ENCODE assay signal across 21 cellular contexts in the genomic region with DNA sequence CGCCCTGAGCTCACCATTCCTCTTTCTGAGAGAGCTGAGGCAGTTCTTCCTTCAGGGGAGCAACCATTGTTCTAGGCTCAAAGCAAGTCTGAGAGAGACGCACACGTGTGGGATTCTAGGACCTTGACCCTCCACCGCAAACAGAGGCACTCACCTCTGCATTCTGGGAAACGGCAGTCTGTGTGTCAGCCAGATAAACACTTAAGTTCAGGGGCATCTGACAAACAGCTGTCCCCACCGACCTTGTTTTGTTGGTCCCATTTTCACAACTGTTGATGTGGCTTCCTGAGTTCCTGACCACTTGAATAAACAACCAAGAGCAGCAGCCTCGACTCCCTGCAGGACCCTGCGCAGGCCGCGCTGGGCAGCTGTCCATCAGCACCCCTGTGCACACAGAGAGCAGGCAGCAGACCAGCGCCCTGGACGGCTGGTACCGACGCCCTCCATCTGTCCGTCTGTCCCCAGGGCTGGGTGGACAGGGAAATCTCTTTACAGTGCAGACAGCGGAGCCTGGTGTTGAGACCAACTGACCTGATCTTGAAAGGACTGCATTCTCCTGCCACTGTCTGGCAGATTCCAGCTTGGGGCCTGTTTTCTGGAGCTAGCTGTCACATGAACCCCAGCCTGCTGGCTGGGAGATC.
DNase-seq lines count a peak whose midpoint lies in the region; ATAC-seq, FAIRE-seq and TF ChIP-seq lines count a peak whose summit lies in the region.
"Had no signal": no experiment of that assay in that cellular context is flagged by ENCODE, and none has a peak within 500 bp of the region (broad histone marks: within the 10 kb centered on the region; RNA-seq: fewer than 3 reads in every experiment).

No MANE protein-coding gene starts in this region.

- H2AK5ac ChIP-seq in H1 (ENCODE audit: low read depth, low read length): peak overlapping the region; percentile 25; the same call in 1 of the 2 replicates

- no peaks in the 10 kb centered on the region for H3K79me2 ChIP-seq in H1 (ENCODE audit: control insufficient read depth in 1 of 2, insufficient read depth in 2 of 2, low read length in 2 of 2)

- no peak for TF ChIP-seq EP300 in H1 (IDR thresholded peaks at IDR 0.05; ENCODE audit: borderline replicate concordance in 1 of 2, low read depth in 2 of 2, low read length in 2 of 2)

- CTCF ChIA-PET in H1 (lab: Charles Lee; ENCODE audit: partially characterized antibody): interaction anchor here (0.7 to 5.2 kb wide), 5 partner anchors 59 to 299 kb away, joined by 3 to 19 read pairs (median 3); no protein-coding TSS in a partner anchor

- peaks cover 0 to 12% (median 0%) of the 10 kb centered on the region in 9 donors for H3K4me1 ChIP-seq in heart right ventricle
- H3K4me1 ChIP-seq in left ventricle myocardium inferior: peaks cover 8% of the 10 kb centered on the region
- peaks cover 12 to 22% (median 16%) of the 10 kb centered on the region in 4 experiments for H3K4me1 ChIP-seq in H1 (replicated peaks in 1 of 4; ENCODE audit: control insufficient read depth in 3 of 4, insufficient read depth in 4 of 4, low read length in 3 of 4)
- peaks cover 6% of the 10 kb centered on the region for H3K4me1 ChIP-seq in lower lobe of right lung

- H3K79me1 ChIP-seq in H1 (ENCODE audit: low read depth, low read length): no peaks in the 10 kb centered on the region

- H4K91ac ChIP-seq in H1 (replicated peaks; ENCODE audit: insufficient read length, low read length): peak overlapping the region; percentile 64

- peak overlapping the region; percentile 14 for H3K4me3 Mint-ChIP-seq in type B pancreatic cell
- H3K4me3 Mint-ChIP-seq: CD4-positive, CD25-positive, alpha-beta regulatory T cell; naive thymus-derived CD8-positive, alpha-beta T cell had no signal

- peak overlapping the region; percentile 53 for H2BK20ac ChIP-seq in H1 (ENCODE audit: low read length)

- no peaks in the 10 kb centered on the region for H3K27me3 ChIP-seq in heart right ventricle
- no peaks in the 10 kb centered on the region for H3K27me3 ChIP-seq in left ventricle myocardium inferior (ENCODE audit: low read depth)
- H3K27me3 ChIP-seq in H1 (replicated peaks in 1 of 4; ENCODE audit: control insufficient read depth in 3 of 4, extremely low read depth in 1 of 4, insufficient read depth in 3 of 4, low read length in 3 of 4): no peaks in the 10 kb centered on the region
- no peaks in the 10 kb centered on the region for H3K27me3 ChIP-seq in lower lobe of right lung (ENCODE audit: low read depth)
- H3K27me3 ChIP-seq: body of pancreas had no signal

- no peaks in the 10 kb centered on the region for H3K36me3 Mint-ChIP-seq in type B pancreatic cell
- H3K36me3 Mint-ChIP-seq in activated naive CD4-positive, alpha-beta T cell treated with anti-CD3 and anti-CD28 coated beads, Interleukin-2, amount 50 U/mL, for 72 hours: no peaks in the 10 kb centered on the region
- H3K36me3 Mint-ChIP-seq: CD4-positive, CD25-positive, alpha-beta regulatory T cell; naive thymus-derived CD8-positive, alpha-beta T cell had no signal

- DNase-seq in heart right ventricle (no peak), left ventricle myocardium inferior (no peak), H1 (ENCODE audit: low read depth in 1 of 2, low spot score in 2 of 2) (no peak), lower lobe of right lung (no peak), type B pancreatic cell (ENCODE audit: extremely low spot score, unreplicated experiment) (no peak), activated gamma-delta T cell (lab: John Stamatoyannopoulos, UW) (no peak), putamen (ENCODE audit: low spot score) (no peak)
- no peak for DNase-seq in activated naive CD4-positive, alpha-beta T cell treated with anti-CD3 and anti-CD28 coated beads, Interleukin-2, amount 50 U/mL, for 72 hours (ENCODE audit: low spot score in 2 of 2)
- DNase-seq: activated CD4-positive, CD25-positive, alpha-beta regulatory T cell treated with anti-CD3 and anti-CD28 coated beads, Interleukin-2, amount 50 U/mL, for 72 hours; activated naive CD4-positive, alpha-beta T cell; body of pancreas; CD4-positive, CD25-positive, alpha-beta regulatory T cell; naive thymus-derived CD8-positive, alpha-beta T cell; NCI-H1417 treated with DMSO at 0.1 percent for 48 hours; NCI-H226; right cardiac atrium; SIG-M5; stimulated activated CD4-positive, alpha-beta T cell treated with anti-CD3 and anti-CD28 coated beads, Interleukin-1b, Interleukin-23, amount 100 ng/mL, for 48 hours; T-helper 2 cell had no signal

- H3K4me1 Mint-ChIP-seq in type B pancreatic cell (ENCODE audit: unreplicated experiment): peaks cover 18% of the 10 kb centered on the region
- H3K4me1 Mint-ChIP-seq: CD4-positive, CD25-positive, alpha-beta regulatory T cell had no signal

- WGBS in heart right ventricle, 2 donors: 55 to 63% methylated on average over 16 of the region's 16 CpGs
- 85% methylated on average over 16 of the region's 16 CpGs; no CpG with 5 or more reads in 1 of the 2 experiments for WGBS in H1 (ENCODE audit: extremely low coverage in 1 of 2, insufficient coverage in 1 of 2, insufficient read length in 1 of 2, insufficient replicate concordance in 2 of 2, low coverage in 1 of 2, low lambda C conversion rate in 2 of 2, missing lambda C conversion rate in 1 of 2), 2 experiments

- H2BK5ac ChIP-seq in H1 (ENCODE audit: low read depth, low read length): peak overlapping the region; percentile 64; the same call in 1 of the 2 replicates

- peaks cover 35% of the 10 kb centered on the region for H3K27me3 Mint-ChIP-seq in type B pancreatic cell

- ATAC-seq in heart right ventricle (peak in 5 of 8 donors; percentile 15 to 55 (median 41)), lower lobe of right lung (peak; percentile 21 to 31)
- ATAC-seq in activated naive CD4-positive, alpha-beta T cell treated with anti-CD3 and anti-CD28 coated beads, Interleukin-2, amount 50 U/mL, for 72 hours: no peak
- ATAC-seq: body of pancreas; naive thymus-derived CD8-positive, alpha-beta T cell had no signal

- H4K5ac ChIP-seq in H1 (ENCODE audit: insufficient read length, low read depth, low read length): peak overlapping the region; percentile 59

- H3K56ac ChIP-seq in H1 (replicated peaks; ENCODE audit: insufficient read length, low read depth, low read length): no peak overlapping the region

- H3K14ac ChIP-seq in H1 (ENCODE audit: insufficient read length): no peak overlapping the region

- peak overlapping the region; percentile 19 for H3K4ac ChIP-seq in H1 (replicated peaks; ENCODE audit: insufficient read length, low read depth, low read length)

- H3K23me2 ChIP-seq in H1 (ENCODE audit: low read depth, low read length): no peaks in the 10 kb centered on the region

- H3K27ac ChIP-seq in heart right ventricle (no peak overlapping the region), left ventricle myocardium inferior (replicated peaks) (no peak overlapping the region), H1 (ENCODE audit: low read depth, low read length) (no peak overlapping the region), lower lobe of right lung (no peak overlapping the region)
- H3K27ac ChIP-seq: body of pancreas, dorsolateral prefrontal cortex, HL-60 had no signal

- H3K23ac ChIP-seq in H1 (ENCODE audit: insufficient read length): no peak overlapping the region

- H3K27ac Mint-ChIP-seq in type B pancreatic cell: no peak overlapping the region
- H3K27ac Mint-ChIP-seq in activated naive CD4-positive, alpha-beta T cell treated with anti-CD3 and anti-CD28 coated beads, Interleukin-2, amount 50 U/mL, for 72 hours: no peak overlapping the region

- no peak for FAIRE-seq in H1 (lab: Jason Lieb, UNC)

- peak overlapping the region; percentile 12; the same call in 1 of the 2 replicates for H2BK15ac ChIP-seq in H1 (ENCODE audit: low read length)

- TF ChIP-seq RAD21 in H1 (IDR thresholded peaks at IDR 0.05 in 1 of 2, conservative IDR thresholded peaks at IDR 0.05 in 1 of 2; ENCODE audit: low read depth in 2 of 2, low read length in 2 of 2): no peak

- H3K9me3 ChIP-seq in heart right ventricle (no peaks in the 10 kb centered on the region), left ventricle myocardium inferior (replicated peaks) (no peaks in the 10 kb centered on the region), H1 (ENCODE audit: insufficient read depth in 2 of 2, low read depth in 1 of 2, low read length in 1 of 2) (no peaks in the 10 kb centered on the region), lower lobe of right lung (no peaks in the 10 kb centered on the region)
- H3K9me3 ChIP-seq: body of pancreas had no signal

- no peak overlapping the region for H4K8ac ChIP-seq in H1 (ENCODE audit: extremely low read depth, insufficient read depth, low read length)

- peak overlapping the region; percentile 62 for H3K18ac ChIP-seq in H1 (ENCODE audit: extremely low read depth, low read length)

- H3K36me3 ChIP-seq in heart right ventricle (no peaks in the 10 kb centered on the region), left ventricle myocardium inferior (no peaks in the 10 kb centered on the region), H1 (ENCODE audit: control insufficient read depth in 2 of 4, insufficient read depth in 4 of 4, low read length in 3 of 4) (no peaks in the 10 kb centered on the region), lower lobe of right lung (no peaks in the 10 kb centered on the region)

- intact Hi-C loops in heart right ventricle (cut with DNase I): no loop called here
- intact Hi-C loops in left ventricle myocardium inferior (cut with micrococcal nuclease): no loop called here
- intact Hi-C loops in lower lobe of right lung (cut with DNase I): no loop called here

- H3K9me3 Mint-ChIP-seq in type B pancreatic cell: no peaks in the 10 kb centered on the region
- no peaks in the 10 kb centered on the region for H3K9me3 Mint-ChIP-seq in activated naive CD4-positive, alpha-beta T cell treated with anti-CD3 and anti-CD28 coated beads, Interleukin-2, amount 50 U/mL, for 72 hours
- H3K9me3 Mint-ChIP-seq: CD4-positive, CD25-positive, alpha-beta regulatory T cell; naive thymus-derived CD8-positive, alpha-beta T cell had no signal

- peak overlapping the region; percentile 37 to 50; a peak in 2 of 4 replicates for H3K4me2 ChIP-seq in H1 (ENCODE audit: insufficient read depth in 1 of 2, low read depth in 2 of 2, low read length in 2 of 2)

- no peak overlapping the region for H3K9ac ChIP-seq in H1 (replicated peaks in 1 of 4; ENCODE audit: extremely low read depth in 1 of 4, low read depth in 3 of 4, low read length in 3 of 4)

- POLR2A ChIA-PET in H1 (lab: Charles Lee; ENCODE audit: partially characterized antibody): interaction anchor here (1.0 kb wide), 1 partner anchor 272 kb away, joined by 3 read pairs; no protein-coding TSS in a partner anchor

- no peak overlapping the region for H3K4me3 ChIP-seq in heart right ventricle
- H3K4me3 ChIP-seq in left ventricle myocardium inferior: no peak overlapping the region
- no peak overlapping the region for H3K4me3 ChIP-seq in H1 (ENCODE audit: extremely low read depth in 1 of 4, insufficient read depth in 2 of 4, low read depth in 3 of 4, low read length in 4 of 4)
- H3K4me3 ChIP-seq in lower lobe of right lung: no peak overlapping the region
- H3K4me3 ChIP-seq: body of pancreas, dorsolateral prefrontal cortex had no signal

- H2BK12ac ChIP-seq in H1 (ENCODE audit: low read depth, low read length): 0 out of 2 replicates have a peak overlapping the region, but pooled peaks have one; percentile 33

- H2BK120ac ChIP-seq in H1 (replicated peaks; ENCODE audit: low read depth, low read length): peak overlapping the region; percentile 69

- TF ChIP-seq CTCF in heart right ventricle (IDR thresholded peaks at IDR 0.05) (no peak), left ventricle myocardium inferior (IDR thresholded peaks at IDR 0.05; ENCODE audit: borderline replicate concordance) (no peak), H1 (IDR thresholded peaks at IDR 0.05; ENCODE audit: control extremely low read depth in 1 of 3, insufficient read depth in 1 of 3, low read depth in 1 of 3, low read length in 3 of 3) (no peak), lower lobe of right lung (IDR thresholded peaks at IDR 0.05) (no peak), type B pancreatic cell (conservative IDR thresholded peaks at IDR 0.05) (no peak)

- no peak overlapping the region for H2AFZ ChIP-seq in H1 (ENCODE audit: low read length)

- no peak for TF ChIP-seq POLR2A in H1 (IDR thresholded peaks at IDR 0.05; ENCODE audit: control extremely low read depth in 1 of 2, low read depth in 2 of 2, low read length in 2 of 2)

- H4K20me1 ChIP-seq in H1 (replicated peaks in 1 of 2; ENCODE audit: control insufficient read depth in 1 of 2, insufficient read depth in 2 of 2, low read length in 2 of 2): no peaks in the 10 kb centered on the region

Comparison
In these comparisons a context has a peak if more than half of its experiments do, and no peak if none do; other contexts are left out.
1. ATAC-seq: peak in heart right ventricle (5 of 8) and lower lobe of right lung (2 of 2); none in activated naive CD4-positive, alpha-beta T cell treated with anti-CD3 and anti-CD28 coated beads, Interleukin-2, amount 50 U/mL, for 72 hours (0 of 2).